ENCODE assay signal across 15 cellular contexts in the genomic region with DNA sequence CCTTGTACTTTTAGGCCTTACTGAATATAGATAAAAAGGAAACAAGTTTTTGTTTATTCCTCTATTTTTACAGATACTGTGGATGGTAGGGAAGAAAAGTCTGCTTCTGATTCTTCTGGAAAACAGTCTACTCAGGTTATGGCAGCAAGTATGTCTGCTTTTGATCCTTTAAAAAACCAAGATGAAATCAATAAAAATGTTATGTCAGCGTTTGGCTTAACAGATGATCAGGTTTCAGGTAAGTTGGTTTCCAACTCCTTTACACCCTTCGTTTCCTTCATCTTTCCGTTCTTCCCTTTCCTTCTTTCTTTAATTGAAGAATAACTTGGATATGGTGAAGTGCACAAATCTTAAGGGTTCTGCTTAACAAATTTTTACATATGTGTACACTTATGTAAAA. TPM values are rescaled to one million over a fixed set of nuclear protein-coding genes. Genes with fewer than 3 reads are reported as not detected.
DNase-seq lines count a peak whose midpoint lies in the region; ATAC-seq, FAIRE-seq and TF ChIP-seq lines count a peak whose summit lies in the region.
"Had no signal": no experiment of that assay in that cellular context is flagged by ENCODE, and none has a peak within 500 bp of the region (broad histone marks: within the 10 kb centered on the region; RNA-seq: fewer than 3 reads in every experiment).

No MANE protein-coding gene starts in this region.

- no peak overlapping the region for H3K27ac ChIP-seq in A549
- no peak overlapping the region for H3K27ac ChIP-seq in GM23338 (ENCODE audit: low read depth)
- no peak overlapping the region for H3K27ac ChIP-seq in KMS-11
- H3K27ac ChIP-seq in parathyroid adenoma: no peak overlapping the region
- H3K27ac ChIP-seq in WERI-Rb-1: no peak overlapping the region

- H2AFZ ChIP-seq in GM23338: no peak overlapping the region
- H2AFZ ChIP-seq in KMS-11 (ENCODE audit: low read depth): no peak overlapping the region
- H2AFZ ChIP-seq in parathyroid adenoma: no peak overlapping the region

- H3F3A ChIP-seq in GM23338 (replicated peaks; ENCODE audit: low read depth): no peaks in the 10 kb centered on the region

- 82% methylated on average over 3 of the region's 3 CpGs for WGBS in A549 (ENCODE audit: missing lambda C conversion rate)

- CTCF ChIA-PET in A549 (lab: Yijun Ruan, JAX): interaction anchor here (2.6 kb wide), 1 partner anchor 464 kb away, joined by 7 read pairs; no protein-coding TSS in a partner anchor

- no peaks in the 10 kb centered on the region for H3K9me3 Mint-ChIP-seq in GM23338
- H3K9me3 Mint-ChIP-seq: CD4-positive, alpha-beta memory T cell; HFFc6 had no signal

- peaks cover 38% of the 10 kb centered on the region for H3K36me3 Mint-ChIP-seq in GM23338 (ENCODE audit: low read depth)

- H3K36me3 ChIP-seq in GM23338 (ENCODE audit: insufficient read depth) (peaks cover 12% of the 10 kb centered on the region; the same call in 1 of the 2 replicates), KMS-11 (ENCODE audit: insufficient read depth) (peaks cover 11% of the 10 kb centered on the region; the same call in 1 of the 2 replicates), parathyroid adenoma (ENCODE audit: control insufficient read depth, insufficient read depth, low read length) (no peaks in the 10 kb centered on the region), WERI-Rb-1 (peaks cover 59% of the 10 kb centered on the region)

- no peaks in the 10 kb centered on the region for H3K9me2 ChIP-seq in GM23338 (ENCODE audit: insufficient read depth)

- FAIRE-seq in A549 (lab: Jason Lieb, UNC): peak; percentile 7

- ATAC-seq in A549: no peak
- no peak for ATAC-seq in GM23338
- ATAC-seq in HG03469 (IDR thresholded peaks at IDR 0.05; ENCODE audit: unreplicated experiment): no peak

- no peak for TF ChIP-seq POLR2A in A549 (IDR thresholded peaks at IDR 0.05; ENCODE audit: low read length)

- no peak overlapping the region for H3K4me3 Mint-ChIP-seq in GM23338
- H3K4me3 Mint-ChIP-seq: CD4-positive, alpha-beta memory T cell; HFFc6 had no signal

- TF ChIP-seq EP300 in A549 (IDR thresholded peaks at IDR 0.05): no peak

- no peak for TF ChIP-seq RAD21 in A549 (conservative IDR thresholded peaks at IDR 0.05 in 1 of 2, IDR thresholded peaks at IDR 0.05 in 1 of 2)

- H3K9me3 ChIP-seq in A549: no peaks in the 10 kb centered on the region
- no peaks in the 10 kb centered on the region for H3K9me3 ChIP-seq in parathyroid adenoma (ENCODE audit: control insufficient read depth, low read length)
- H3K9me3 ChIP-seq in WERI-Rb-1 (ENCODE audit: severe bottlenecking): no peaks in the 10 kb centered on the region
- H3K9me3 ChIP-seq: Caco-2, HAP-1 had no signal

- H4K20me1 ChIP-seq in GM23338 (replicated peaks; ENCODE audit: insufficient read depth): no peaks in the 10 kb centered on the region; the same call in 1 of the 2 replicates
- H4K20me1 ChIP-seq in KMS-11 (ENCODE audit: insufficient read depth): no peaks in the 10 kb centered on the region

- H3K4me1 Mint-ChIP-seq in GM23338: peaks cover 43% of the 10 kb centered on the region

- TF ChIP-seq CTCF in A549 (IDR thresholded peaks at IDR 0.05) (no peak), GM23338 (conservative IDR thresholded peaks at IDR 0.05; ENCODE audit: low read depth in 2 of 2) (no peak), KMS-11 (conservative IDR thresholded peaks at IDR 0.05; ENCODE audit: low read depth, low read length) (no peak), parathyroid adenoma (IDR thresholded peaks at IDR 0.05) (no peak), WERI-Rb-1 (IDR thresholded peaks at IDR 0.05; ENCODE audit: low read depth, low read length) (no peak)

- H3K4me2 ChIP-seq in A549 (no peak overlapping the region), GM23338 (0 out of 2 replicates have a peak overlapping the region, but pooled peaks have one; percentile 12), KMS-11 (peak overlapping the region; percentile 53), parathyroid adenoma (ENCODE audit: low read length) (peak overlapping the region; percentile 25)

- H3K79me2 ChIP-seq in GM23338 (replicated peaks; ENCODE audit: insufficient read depth) (peaks cover 47% of the 10 kb centered on the region), KMS-11 (ENCODE audit: insufficient read depth, low read depth) (peaks cover 21% of the 10 kb centered on the region; the same call in 1 of the 2 replicates), parathyroid adenoma (peaks cover under 1% of the 10 kb centered on the region)

- no peaks in the 10 kb centered on the region for H3K27me3 ChIP-seq in GM23338 (ENCODE audit: insufficient read depth)
- H3K27me3 ChIP-seq in KMS-11 (ENCODE audit: insufficient read depth, low read depth): no peaks in the 10 kb centered on the region
- H3K27me3 ChIP-seq in parathyroid adenoma (ENCODE audit: control insufficient read depth, insufficient read depth, low read length): no peaks in the 10 kb centered on the region
- no peaks in the 10 kb centered on the region for H3K27me3 ChIP-seq in WERI-Rb-1 (ENCODE audit: insufficient read depth, low read depth, severe bottlenecking)

- no peak overlapping the region for H3K27ac Mint-ChIP-seq in GM23338

- H3K27me3 Mint-ChIP-seq in GM23338 (ENCODE audit: insufficient read depth, low read depth, poor library complexity): no peaks in the 10 kb centered on the region
- H3K27me3 Mint-ChIP-seq: CD4-positive, alpha-beta memory T cell had no signal

- peaks cover 3% of the 10 kb centered on the region; the same call in 1 of the 3 replicates for H3K4me1 ChIP-seq in A549
- H3K4me1 ChIP-seq in GM23338 (ENCODE audit: insufficient read depth): peaks cover 39% of the 10 kb centered on the region
- H3K4me1 ChIP-seq in KMS-11 (ENCODE audit: low read depth, poor library complexity, severe bottlenecking): peaks cover 89% of the 10 kb centered on the region
- peaks cover 4% of the 10 kb centered on the region for H3K4me1 ChIP-seq in parathyroid adenoma
- H3K4me1 ChIP-seq: HAP-1 had no signal

- no peak overlapping the region for H3K9ac ChIP-seq in KMS-11
- H3K9ac ChIP-seq in parathyroid adenoma: no peak overlapping the region

- POLR2A ChIA-PET in A549 (lab: Yijun Ruan, JAX): no interaction called here

- DNase-seq in A549 (ENCODE audit: low read depth in 1 of 2, low spot score in 1 of 2): no peak
- DNase-seq in GM23338 (ENCODE audit: low spot score): no peak
- no peak for DNase-seq in COLO668 (lab: John Stamatoyannopoulos, UW; ENCODE audit: unreplicated experiment)
- DNase-seq in WERI-Rb-1: no peak
- DNase-seq: 8988T; C1 segment of cervical spinal cord; Caco-2; CD4-positive, alpha-beta memory T cell; DMS153; DND-41; HFFc6 had no signal

- no peak overlapping the region for H3K4me3 ChIP-seq in A549
- no peak overlapping the region for H3K4me3 ChIP-seq in GM23338
- H3K4me3 ChIP-seq in KMS-11 (IDR thresholded peaks at IDR 0.05; ENCODE audit: insufficient read depth, low read depth, low read length): no peak overlapping the region
- no peak overlapping the region for H3K4me3 ChIP-seq in parathyroid adenoma (ENCODE audit: low read depth, low read length)
- H3K4me3 ChIP-seq in WERI-Rb-1 (ENCODE audit: low read depth, low read length): no peak overlapping the region
- H3K4me3 ChIP-seq: HAP-1 had no signal

TF ChIP-seq in A549, 52 proteins besides CTCF, POLR2A, EP300 and RAD21:
- peak; percentile 79 for TF ChIP-seq MAFK (IDR thresholded peaks at IDR 0.05; ENCODE audit: partially characterized antibody)
- TF ChIP-seq, protein P1, sequence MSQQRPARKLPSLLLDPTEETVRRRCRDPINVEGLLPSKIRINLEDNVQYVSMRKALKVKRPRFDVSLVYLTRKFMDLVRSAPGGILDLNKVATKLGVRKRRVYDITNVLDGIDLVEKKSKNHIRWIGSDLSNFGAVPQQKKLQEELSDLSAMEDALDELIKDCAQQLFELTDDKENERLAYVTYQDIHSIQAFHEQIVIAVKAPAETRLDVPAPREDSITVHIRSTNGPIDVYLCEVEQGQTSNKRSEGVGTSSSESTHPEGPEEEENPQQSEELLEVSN (IDR thresholded peaks at IDR 0.05; ENCODE audit: borderline replicate concordance, low read depth): no peak

TF ChIP-seq in GM23338, 12 proteins besides CTCF, POLR2A, EP300 and RAD21 (continues in another document):
- TF ChIP-seq CREB1 (CRISPR knock-in tag; IDR thresholded peaks at IDR 0.05; ENCODE audit: low read depth): no peak
- TF ChIP-seq ETS1 (IDR thresholded peaks at IDR 0.05): no peak
- TF ChIP-seq POLR2AphosphoS5 (IDR thresholded peaks at IDR 0.05; ENCODE audit: low read depth): no peak

RNA-seq across cellular contexts. Expression of gene TFG, which starts 23.1 kb away (rescaled TPM):
- polyA plus RNA-seq in A549 (2011; rRNA removed) (134 and 135 TPM in 2 replicates), A549 (2017; fragmentation: RNase III; extraction: RNeasy Plus Mini Kit Qiagen cat#74134 plus additional on column Dnase treatment) (152 to 161 TPM (median 153 TPM) in 3 replicates), GM23338 (2016; fragmentation: Nextera tagmentation; extraction: Ambion mirVana) (83.5 and 87.6 TPM in 2 replicates)
- polyA plus RNA-seq in A549 (2012; cell fraction: cytosol; rRNA removed): 166 and 187 TPM in 2 replicates
- polyA plus RNA-seq in A549 (2012; cell fraction: nucleus; rRNA removed): 127 and 146 TPM in 2 replicates
- 74.9 and 76.4 TPM in 2 replicates for polyA minus RNA-seq in A549 (2011; rRNA and poly(A)+ RNA removed)
- 86.4 and 88.5 TPM in 2 replicates for total RNA-seq in GM23338 (2014; rRNA removed; shearing (Covaris generic))
